ENCODE assay signal across 13 cellular contexts in the genomic region with DNA sequence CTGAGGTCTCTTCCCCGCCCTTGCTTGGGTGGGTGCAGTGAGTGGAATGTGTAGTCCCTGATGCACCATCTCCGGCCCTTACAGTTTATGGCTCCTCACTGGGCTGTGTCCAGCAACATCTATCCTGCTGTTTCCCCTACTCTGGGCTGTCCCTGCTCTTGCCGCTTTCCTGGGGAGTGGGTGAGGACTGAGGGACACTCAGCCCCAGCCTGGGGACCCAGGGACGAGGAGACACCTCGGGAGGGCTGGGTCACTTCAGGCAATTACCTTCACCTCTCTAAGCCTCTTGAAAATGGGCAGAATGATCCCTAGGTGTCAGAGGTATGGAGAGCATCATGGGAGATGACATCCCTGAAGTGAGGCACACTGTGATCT.
"Had no signal": no experiment of that assay in that cellular context is flagged by ENCODE, and none has a peak within 500 bp of the region (broad histone marks: within the 10 kb centered on the region; RNA-seq: fewer than 3 reads in every experiment).

No MANE protein-coding gene starts in this region.

- H3K9me3 Mint-ChIP-seq: dendritic cell treated with granulocyte-macrophage colony-stimulating factor and Interleukin-4, amounts not matched to agents 40 ng/mL and 50 ng/mL, for 4 days had no signal

- H3K27me3 ChIP-seq: neutrophil had no signal

- H3K36me3 ChIP-seq: neutrophil had no signal

- H3K4me1 Mint-ChIP-seq: naive thymus-derived CD8-positive, alpha-beta T cell had no signal

- H3K27ac Mint-ChIP-seq: activated naive CD4-positive, alpha-beta T cell treated with anti-CD3 and anti-CD28 coated beads for 36 hours; dendritic cell treated with granulocyte-macrophage colony-stimulating factor and Interleukin-4, amounts not matched to agents 40 ng/mL and 50 ng/mL, for 4 days; naive thymus-derived CD8-positive, alpha-beta T cell had no signal

- H3K36me3 Mint-ChIP-seq: naive thymus-derived CD8-positive, alpha-beta T cell had no signal

- H3K4me3 ChIP-seq: lung, mucosa of descending colon had no signal

- ATAC-seq: left cardiac atrium; mucosa of descending colon; naive thymus-derived CD8-positive, alpha-beta T cell; right cardiac atrium had no signal

- H3K27ac ChIP-seq: neutrophil had no signal

- DNase-seq: central memory CD4-positive, alpha-beta T cell; hippocampal formation; left cardiac atrium; mucosa of descending colon; SIG-M5; SW 1271; T-helper 9 cell had no signal

- H3K4me3 Mint-ChIP-seq: activated naive CD4-positive, alpha-beta T cell treated with anti-CD3 and anti-CD28 coated beads for 36 hours; dendritic cell treated with granulocyte-macrophage colony-stimulating factor and Interleukin-4, amounts not matched to agents 40 ng/mL and 50 ng/mL, for 4 days; naive thymus-derived CD8-positive, alpha-beta T cell had no signal

- H3K9me3 ChIP-seq: mucosa of descending colon, neutrophil had no signal
